ENCODE assay signal across 8 cellular contexts in genomic region chr2:32553829-32554432, GRCh38.
A peak's percentile ranks its signal among the peaks of the same experiment; 100 is the strongest.
DNase-seq lines count a peak whose midpoint lies in the region; ATAC-seq and TF ChIP-seq lines count a peak whose summit lies in the region.

No MANE protein-coding gene starts in this region.

- in situ Hi-C loops in T47D (cut with HindIII; ENCODE audit: low pct_unique_long_range_greater_than_20kb, low sequenced_read_pairs) = no loop called here

- DNase-seq in CD14-positive monocyte (ENCODE audit: low spot score) = no peak
- peak; percentile 24 for DNase-seq in NCI-H69 (lab: John Stamatoyannopoulos, UW)
- peak; percentile 7 to 29 for DNase-seq in T47D (ENCODE audit: low read depth in 1 of 2, low spot score in 1 of 2)
- peak; percentile 56 for DNase-seq in left kidney (ENCODE audit: low read depth, low spot score)
- DNase-seq in uterus = no peak
- no peak for DNase-seq in activated CD4-positive, alpha-beta T cell treated with anti-CD3 and anti-CD28 coated beads, Interleukin-2, amount 50 U/mL, for 48 hours

- no peak overlapping the region for H3K4me3 ChIP-seq in uterus

- TF ChIP-seq CTCF in CD14-positive monocyte (IDR thresholded peaks at IDR 0.05) (peak; percentile 87), uterus (IDR thresholded peaks at IDR 0.05) (peak; percentile 50 to 62 (median 60))

- no peak for TF ChIP-seq POLR2A in uterus (IDR thresholded peaks at IDR 0.05)

- H3K4me1 ChIP-seq in uterus = no peaks in the 10 kb centered on the region

- ATAC-seq in GM18517 (IDR thresholded peaks at IDR 0.05; ENCODE audit: unreplicated experiment) = peak; percentile 81
- ATAC-seq in HG03064 (IDR thresholded peaks at IDR 0.05; ENCODE audit: low read depth, unreplicated experiment) = peak; percentile 84

- no peaks in the 10 kb centered on the region for H3K9me3 ChIP-seq in uterus

- no peak overlapping the region for H3K27ac ChIP-seq in uterus

- peaks cover 27 to 35% of the 10 kb centered on the region in 2 donors for H3K36me3 Mint-ChIP-seq in CD14-positive monocyte

- H3K36me3 ChIP-seq in uterus = no peaks in the 10 kb centered on the region

- H3K4me1 Mint-ChIP-seq in CD14-positive monocyte = peaks cover 6% of the 10 kb centered on the region

- H3K27me3 ChIP-seq in uterus = no peaks in the 10 kb centered on the region

- H3K27me3 Mint-ChIP-seq in CD14-positive monocyte (ENCODE audit: low read depth in 3 of 3) = no peaks in the 10 kb centered on the region

- H3K4me3 Mint-ChIP-seq in CD14-positive monocyte = no peak overlapping the region

- H3K27ac Mint-ChIP-seq in CD14-positive monocyte = peak overlapping the region in 5 of 7 donors; percentile 60 to 92 (median 86)

- H3K9me3 Mint-ChIP-seq in CD14-positive monocyte = no peaks in the 10 kb centered on the region

- intact Hi-C loops in CD14-positive monocyte (cut with micrococcal nuclease) (loop anchor here in 1 of 2 donors (10.0 kb wide), 1 partner anchor 391 kb away; the partner anchor contains the start of gene LTBP1), uterus (cut with DNase I; ENCODE audit: low total_unique reads) (no loop called here)

Comparison
In these comparisons a context has a peak if more than half of its experiments do, and no peak if none do; other contexts are left out.
1. DNase-seq: peak in NCI-H69 (single experiment), T47D (2 of 2) and left kidney (single experiment); none in CD14-positive monocyte (single experiment), uterus (0 of 2) and activated CD4-positive, alpha-beta T cell treated with anti-CD3 and anti-CD28 coated beads, Interleukin-2, amount 50 U/mL, for 48 hours (0 of 2).